In genomic region chr9:112050544-112051475, GRCh38 we compare ENCODE assay signal across 12 cellular contexts.
DNase-seq lines count a peak whose midpoint lies in the region; ATAC-seq and TF ChIP-seq lines count a peak whose summit lies in the region.
"Had no signal": no experiment of that assay in that cellular context is flagged by ENCODE, and none has a peak within 500 bp of the region (broad histone marks: within the 10 kb centered on the region; RNA-seq: fewer than 3 reads in every experiment).

No MANE protein-coding gene starts in this region.

- 26 to 31% methylated on average over 7 of the region's 7 CpGs for WGBS in GM23248 (ENCODE audit: low coverage in 1 of 2, low lambda C conversion rate in 2 of 2, missing lambda C conversion rate in 2 of 2), 2 experiments

- H3K9me3 ChIP-seq in GM23248 (ENCODE audit: low read depth): no peaks in the 10 kb centered on the region
- H3K9me3 ChIP-seq: tibial artery had no signal

- no peak overlapping the region for H3K4me3 Mint-ChIP-seq in brain
- H3K4me3 Mint-ChIP-seq in T-cell: no peak overlapping the region
- H3K4me3 Mint-ChIP-seq in Calu3 (ENCODE audit: low read depth, unreplicated experiment): no peak overlapping the region
- H3K4me3 Mint-ChIP-seq: activated T-cell treated with anti-CD3 and anti-CD28 coated beads, Interleukin-2, amount 50 U/mL, for 72 hours had no signal

- intact Hi-C loops in Calu3 (cut with micrococcal nuclease; ENCODE audit: unreplicated experiment): no loop called here

- H3K36me3 Mint-ChIP-seq in brain (peaks cover 21% of the 10 kb centered on the region), T-cell (peaks cover 44% of the 10 kb centered on the region), Calu3 (ENCODE audit: insufficient read depth, unreplicated experiment) (no peaks in the 10 kb centered on the region)

- H3K27me3 Mint-ChIP-seq in brain (no peaks in the 10 kb centered on the region), T-cell (no peaks in the 10 kb centered on the region), Calu3 (ENCODE audit: unreplicated experiment) (no peaks in the 10 kb centered on the region)

- no peaks in the 10 kb centered on the region for H4K20me1 ChIP-seq in GM23248 (ENCODE audit: insufficient read depth)

- H3K4me1 ChIP-seq in GM23248 (ENCODE audit: insufficient read depth): peaks cover 62% of the 10 kb centered on the region

- POLR2A ChIA-PET in T-cell (lab: Charles Lee): interaction anchor here in 1 of 2 donors (0.6 kb wide), 1 partner anchor 681 kb away, joined by 3 read pairs; no protein-coding TSS in a partner anchor

- in situ Hi-C loops in GM23248 (cut with MboI): no loop called here

- peak overlapping the region; percentile 33 for H3K4me2 ChIP-seq in GM23248 (ENCODE audit: unreplicated experiment)

- H3K4me3 ChIP-seq in GM23248: no peak overlapping the region
- no peak overlapping the region for H3K4me3 ChIP-seq in skeletal muscle cell (ENCODE audit: low read depth, low read length)
- H3K4me3 ChIP-seq: tibial artery had no signal

- H2AFZ ChIP-seq in GM23248: no peak overlapping the region

- BruUV-seq in Calu3 (replicated peaks; lab: Mats Ljungman, UMichigan): no TSS peak

- H3K27me3 ChIP-seq in GM23248 (replicated peaks; ENCODE audit: insufficient read depth): no peaks in the 10 kb centered on the region
- H3K27me3 ChIP-seq: tibial artery had no signal

- peak overlapping the region in 3 of 5 experiments; percentile 67 to 71 (median 68) for H3K27ac Mint-ChIP-seq in brain
- no peak overlapping the region for H3K27ac Mint-ChIP-seq in T-cell
- H3K27ac Mint-ChIP-seq in Calu3 (ENCODE audit: unreplicated experiment): no peak overlapping the region
- H3K27ac Mint-ChIP-seq: activated T-cell treated with anti-CD3 and anti-CD28 coated beads, Interleukin-2, amount 50 U/mL, for 72 hours had no signal

- peaks cover 56% of the 10 kb centered on the region for H3F3A ChIP-seq in GM23248 (ENCODE audit: insufficient read depth)

- peak; percentile 90 for DNase-seq in GM23248
- peak; percentile 88 for DNase-seq in iris pigment epithelial cell (ENCODE audit: low read depth)
- DNase-seq in skeletal muscle cell (ENCODE audit: low read depth): peak; percentile 90
- no peak for DNase-seq in LoVo (ENCODE audit: low spot score)
- DNase-seq in NCI-H1048 (lab: John Stamatoyannopoulos, UW): no peak
- no peak for DNase-seq in T-cell
- no peak for DNase-seq in Calu3
- DNase-seq: activated T-cell treated with anti-CD3 and anti-CD28 coated beads, Interleukin-2, amount 50 U/mL, for 72 hours; Kasumi-1; SIG-M5 had no signal

- H3K4me1 Mint-ChIP-seq in brain: peaks cover 27% of the 10 kb centered on the region
- peaks cover 8 to 11% (median 11%) of the 10 kb centered on the region in 3 donors for H3K4me1 Mint-ChIP-seq in T-cell
- H3K4me1 Mint-ChIP-seq in Calu3 (ENCODE audit: low read depth, unreplicated experiment): peaks cover 25% of the 10 kb centered on the region

- TF ChIP-seq CTCF in brain (conservative IDR thresholded peaks at IDR 0.05) (no peak), Calu3 (IDR thresholded peaks at IDR 0.05; ENCODE audit: unreplicated experiment) (no peak)

- H3K27ac ChIP-seq in GM23248: peak overlapping the region; percentile 87
- H3K27ac ChIP-seq: tibial artery had no signal

- CTCF ChIA-PET in T-cell (lab: Charles Lee): interaction anchor here in 1 of 2 donors (0.7 kb wide), 1 partner anchor 116 kb away, joined by 5 read pairs; no protein-coding TSS in a partner anchor
- CTCF ChIA-PET in Calu3 (lab: Charles Lee): interaction anchor here (0.7 kb wide), 2 partner anchors 58 to 1224 kb away, joined by 3 to 11 read pairs; no protein-coding TSS in a partner anchor

- H3K36me3 ChIP-seq in GM23248 (ENCODE audit: low read depth): no peaks in the 10 kb centered on the region
- H3K36me3 ChIP-seq: tibial artery had no signal

- H3K9me3 Mint-ChIP-seq in brain (peaks cover 3 to 9% (median 6%) of the 10 kb centered on the region in 5 experiments), T-cell (peaks cover 9 to 19% (median 14%) of the 10 kb centered on the region in 3 donors), Calu3 (ENCODE audit: low read depth, unreplicated experiment) (peaks cover 8% of the 10 kb centered on the region)

- no peaks in the 10 kb centered on the region for H3K9me2 ChIP-seq in GM23248 (ENCODE audit: insufficient read depth)

- ATAC-seq in T-cell (replicated peaks in 1 of 4): no peak
- ATAC-seq: activated T-cell treated with anti-CD3 and anti-CD28 coated beads, Interleukin-2, amount 50 U/mL, for 72 hours had no signal

- H3K9ac ChIP-seq in GM23248: peak overlapping the region; percentile 63

- no peaks in the 10 kb centered on the region for H3K79me2 ChIP-seq in GM23248 (ENCODE audit: insufficient read depth)

Comparison
In these comparisons a context has a peak if more than half of its experiments do, and no peak if none do; other contexts are left out.
1. DNase-seq: peak in GM23248 (single experiment), iris pigment epithelial cell (single experiment) and skeletal muscle cell (single experiment); none in LoVo (single experiment), NCI-H1048 (single experiment), T-cell (0 of 34) and Calu3 (single experiment).
2. H3K27ac Mint-ChIP-seq: peak in brain (3 of 5); none in T-cell (0 of 2) and Calu3 (single experiment).